25 cellular contexts compared by ENCODE assay signal in the genomic region with DNA sequence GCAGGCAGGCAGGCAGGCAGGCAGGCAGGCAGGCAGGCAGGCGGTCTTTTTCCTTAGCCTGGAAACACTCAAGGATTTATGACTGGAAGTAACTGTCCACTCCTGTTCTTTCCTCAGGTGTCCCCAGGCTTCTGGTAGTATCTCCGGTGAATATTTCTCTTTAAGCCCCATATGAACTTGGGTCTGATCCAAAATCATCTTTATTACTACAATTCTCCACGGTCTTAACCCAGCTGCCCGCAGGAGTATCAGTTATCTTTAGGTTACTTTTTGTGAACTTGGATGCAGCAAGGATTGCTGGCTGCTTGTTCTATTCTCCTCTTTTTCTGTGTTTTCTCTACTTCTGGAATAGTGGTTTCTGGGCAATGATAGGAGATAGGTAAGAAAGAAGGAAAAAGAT.
"Had no signal": no experiment of that assay in that cellular context is flagged by ENCODE, and none has a peak within 500 bp of the region (broad histone marks: within the 10 kb centered on the region; RNA-seq: fewer than 3 reads in every experiment).

No MANE protein-coding gene starts in this region.

- H3K27me3 Mint-ChIP-seq: activated CD4-positive, alpha-beta T cell treated with anti-CD3 and anti-CD28 coated beads, Interleukin-2, amount 10 ng/mL, durations not matched to agents 7 days and 5 days; activated CD8-positive, alpha-beta memory T cell treated with anti-CD3 and anti-CD28 coated beads, Interleukin-2, amount 10 ng/mL, durations not matched to agents 7 days and 5 days; activated CD8-positive, alpha-beta T cell treated with anti-CD3 and anti-CD28 coated beads for 36 hours; activated naive CD4-positive, alpha-beta T cell treated with anti-CD3 and anti-CD28 coated beads, Interleukin-2, amount 10 ng/mL, durations not matched to agents 7 days and 5 days; naive thymus-derived CD4-positive, alpha-beta T cell; stimulated activated memory B cell treated with anti-CD40 and anti-IgM and Interleukin-4, amounts not matched to agents 10 μg/mL and 1 μg/mL and 100 μg/mL, for 72 hours had no signal

- H3K9me3 ChIP-seq: left lung, pancreas, testis, vagina had no signal

- H3K9me3 Mint-ChIP-seq: activated CD4-positive, alpha-beta T cell treated with anti-CD3 and anti-CD28 coated beads, Interleukin-2, amount 10 ng/mL, durations not matched to agents 7 days and 5 days; activated naive CD4-positive, alpha-beta T cell treated with anti-CD3 and anti-CD28 coated beads, Interleukin-2, amount 10 ng/mL, durations not matched to agents 7 days and 5 days; stimulated activated memory B cell treated with anti-CD40 and anti-IgM and Interleukin-4, amounts not matched to agents 10 μg/mL and 1 μg/mL and 100 μg/mL, for 72 hours had no signal

- H3K4me3 ChIP-seq: left lung, lung, pancreas, testis, vagina had no signal

- H3K27ac Mint-ChIP-seq: activated CD4-positive, alpha-beta T cell treated with anti-CD3 and anti-CD28 coated beads, Interleukin-2, amount 10 ng/mL, durations not matched to agents 7 days and 5 days; activated CD8-positive, alpha-beta memory T cell treated with anti-CD3 and anti-CD28 coated beads, Interleukin-2, amount 10 ng/mL, durations not matched to agents 7 days and 5 days; activated CD8-positive, alpha-beta T cell treated with anti-CD3 and anti-CD28 coated beads for 36 hours; activated naive CD4-positive, alpha-beta T cell treated with anti-CD3 and anti-CD28 coated beads, Interleukin-2, amount 10 ng/mL, durations not matched to agents 7 days and 5 days; stimulated activated memory B cell treated with anti-CD40 and anti-IgM and Interleukin-4, amounts not matched to agents 10 μg/mL and 1 μg/mL and 100 μg/mL, for 72 hours had no signal

- H3K27ac ChIP-seq: left lung, pancreas, testis, vagina, VCaP had no signal

- H3K4me3 Mint-ChIP-seq: activated CD4-positive, alpha-beta T cell treated with anti-CD3 and anti-CD28 coated beads, Interleukin-2, amount 10 ng/mL, durations not matched to agents 7 days and 5 days; activated CD8-positive, alpha-beta memory T cell treated with anti-CD3 and anti-CD28 coated beads, Interleukin-2, amount 10 ng/mL, durations not matched to agents 7 days and 5 days; activated CD8-positive, alpha-beta T cell treated with anti-CD3 and anti-CD28 coated beads for 36 hours; activated naive CD4-positive, alpha-beta T cell treated with anti-CD3 and anti-CD28 coated beads, Interleukin-2, amount 10 ng/mL, durations not matched to agents 7 days and 5 days; stimulated activated memory B cell treated with anti-CD40 and anti-IgM and Interleukin-4, amounts not matched to agents 10 μg/mL and 1 μg/mL and 100 μg/mL, for 72 hours had no signal

- DNase-seq: activated CD4-positive, alpha-beta T cell treated with anti-CD3 and anti-CD28 coated beads, Interleukin-2, amount 10 ng/mL, durations not matched to agents 7 days and 5 days; activated CD8-positive, alpha-beta memory T cell treated with anti-CD3 and anti-CD28 coated beads, Interleukin-2, amount 10 ng/mL, durations not matched to agents 7 days and 5 days; activated CD8-positive, alpha-beta T cell treated with anti-CD3 and anti-CD28 coated beads for 36 hours; activated effector memory CD4-positive, alpha-beta T cell treated with anti-CD3 and anti-CD28 coated beads, Interleukin-2, amount 50 U/mL, for 16 hours; activated naive CD4-positive, alpha-beta T cell treated with anti-CD3 and anti-CD28 coated beads, Interleukin-2, amount 10 ng/mL, durations not matched to agents 7 days and 5 days; activated T-cell treated with anti-CD3 and anti-CD28 coated beads for 4 hours; amygdala; cerebellar nuclear complex; effector CD4-positive, alpha-beta T cell; foreskin melanocyte; hippocampal formation; kidney glomerular epithelial cell; left lung; naive thymus-derived CD4-positive, alpha-beta T cell; pancreas; right cardiac atrium; small intestine; testis; trophoblast cell had no signal

- H3K36me3 ChIP-seq: left lung, pancreas, vagina had no signal

- ATAC-seq: activated CD4-positive, CD25-positive, alpha-beta regulatory T cell treated with anti-CD3 and anti-CD28 coated beads, Interleukin-2, amount 50 U/mL, for 24 hours; activated CD8-positive, alpha-beta memory T cell treated with anti-CD3 and anti-CD28 coated beads, Interleukin-2, amount 10 ng/mL, durations not matched to agents 7 days and 5 days; activated CD8-positive, alpha-beta T cell treated with anti-CD3 and anti-CD28 coated beads for 36 hours; left lung; naive thymus-derived CD4-positive, alpha-beta T cell; pancreas; right cardiac atrium; stimulated activated memory B cell treated with anti-CD40 and anti-IgM and Interleukin-4, amounts not matched to agents 10 μg/mL and 1 μg/mL and 100 μg/mL, for 72 hours had no signal

- FAIRE-seq: endometrium, pancreas, small intestine had no signal

- H3K27me3 ChIP-seq: left lung, pancreas, testis, vagina had no signal
